ENCODE assay signal across 12 cellular contexts in the genomic region with DNA sequence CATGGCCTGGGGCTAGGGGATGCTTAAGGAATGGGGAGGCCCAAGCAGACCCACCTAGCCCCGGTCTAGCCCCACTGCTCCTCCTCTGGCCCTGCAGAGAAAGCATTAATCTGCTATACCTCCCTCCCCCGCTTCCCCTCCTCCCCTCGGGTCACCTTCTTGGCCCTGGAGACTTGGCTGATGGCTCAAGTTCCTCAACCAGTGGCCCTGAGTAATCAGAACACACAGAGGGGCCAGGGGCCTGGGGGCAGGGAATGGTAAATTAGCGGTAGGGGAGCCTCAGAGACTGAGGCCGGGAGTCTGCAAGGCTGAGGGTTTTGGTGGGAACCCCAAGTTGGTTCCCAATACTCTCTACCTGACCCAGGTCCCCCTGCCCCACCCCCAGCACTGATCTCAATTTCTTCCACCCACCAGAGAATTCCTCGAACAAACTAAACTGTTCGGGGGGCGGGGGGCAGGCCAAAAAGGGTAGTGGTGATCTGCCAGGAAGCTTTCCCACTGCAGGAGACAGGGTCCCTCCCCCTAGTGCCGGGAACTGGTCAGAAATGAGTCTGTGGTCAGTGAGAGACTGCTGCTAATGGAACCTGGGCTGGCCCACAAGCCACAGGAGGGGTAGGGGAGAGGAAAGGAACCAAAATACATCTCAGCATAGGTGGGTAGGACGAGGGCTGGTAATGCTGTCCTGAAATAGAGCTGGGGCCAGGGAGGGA. TPM values are rescaled to one million over a fixed set of nuclear protein-coding genes. Genes with fewer than 3 reads are reported as not detected.
A peak's percentile ranks its signal among the peaks of the same experiment; 100 is the strongest.
DNase-seq lines count a peak whose midpoint lies in the region; ATAC-seq and TF ChIP-seq lines count a peak whose summit lies in the region.
"Had no signal": no experiment of that assay in that cellular context is flagged by ENCODE, and none has a peak within 500 bp of the region (broad histone marks: within the 10 kb centered on the region; RNA-seq: fewer than 3 reads in every experiment).

No MANE protein-coding gene starts in this region.

- CTCF ChIA-PET in WTC11 (lab: Charles Lee): interaction anchor here (1.0 to 10.9 kb wide), 9 partner anchors 13 to 104 kb away, joined by 3 to 219 read pairs (median 11); partner anchors contain the start of genes AQP6, COX14, GPD1 and RACGAP1

- peak overlapping the region; percentile 49 for H3K4me3 Mint-ChIP-seq in glutamatergic neuron (ENCODE audit: unreplicated experiment)
- no peak overlapping the region for H3K4me3 Mint-ChIP-seq in neural crest cell
- no peak overlapping the region for H3K4me3 Mint-ChIP-seq in activated naive CD8-positive, alpha-beta T cell treated with anti-CD3 and anti-CD28 coated beads for 36 hours
- H3K4me3 Mint-ChIP-seq in WTC11: no peak overlapping the region

- ATAC-seq in WTC11: no peak

- H3K36me3 Mint-ChIP-seq in glutamatergic neuron (ENCODE audit: unreplicated experiment) (peaks cover 8% of the 10 kb centered on the region), neural crest cell (ENCODE audit: low read depth) (no peaks in the 10 kb centered on the region), WTC11 (no peaks in the 10 kb centered on the region)
- H3K36me3 Mint-ChIP-seq in activated naive CD8-positive, alpha-beta T cell treated with anti-CD3 and anti-CD28 coated beads for 36 hours: no peaks in the 10 kb centered on the region

- H3K27me3 Mint-ChIP-seq in glutamatergic neuron (ENCODE audit: unreplicated experiment) (peaks cover 29% of the 10 kb centered on the region), neural crest cell (ENCODE audit: low read depth) (no peaks in the 10 kb centered on the region), WTC11 (ENCODE audit: low read depth) (no peaks in the 10 kb centered on the region)
- no peaks in the 10 kb centered on the region for H3K27me3 Mint-ChIP-seq in activated naive CD8-positive, alpha-beta T cell treated with anti-CD3 and anti-CD28 coated beads for 36 hours

- H3K9me3 Mint-ChIP-seq in glutamatergic neuron (ENCODE audit: unreplicated experiment): peaks cover 8% of the 10 kb centered on the region
- no peaks in the 10 kb centered on the region for H3K9me3 Mint-ChIP-seq in neural crest cell
- H3K9me3 Mint-ChIP-seq in activated naive CD8-positive, alpha-beta T cell treated with anti-CD3 and anti-CD28 coated beads for 36 hours: no peaks in the 10 kb centered on the region
- H3K9me3 Mint-ChIP-seq in WTC11: no peaks in the 10 kb centered on the region

- POLR2A ChIA-PET in WTC11 (lab: Charles Lee): no interaction called here

- H3K4me1 Mint-ChIP-seq in glutamatergic neuron (ENCODE audit: low read depth, unreplicated experiment) (peaks cover 26% of the 10 kb centered on the region), neural crest cell (peaks cover 16% of the 10 kb centered on the region), WTC11 (peaks cover 20% of the 10 kb centered on the region)
- peaks cover 11% of the 10 kb centered on the region for H3K4me1 Mint-ChIP-seq in activated naive CD8-positive, alpha-beta T cell treated with anti-CD3 and anti-CD28 coated beads for 36 hours

- DNase-seq in UCSD-AML1 (lab: John Stamatoyannopoulos, UW; ENCODE audit: unreplicated experiment) (peak; percentile 26), glutamatergic neuron (no peak), neural crest cell (ENCODE audit: low read depth, low spot score) (no peak), SW480 (ENCODE audit: low spot score) (no peak), kidney tubule cell (ENCODE audit: low spot score) (no peak), WTC11 (ENCODE audit: low spot score) (no peak)
- no peak for DNase-seq in activated naive CD8-positive, alpha-beta T cell treated with anti-CD3 and anti-CD28 coated beads for 36 hours
- DNase-seq: ACHN, H7, NCI-H1694 treated with DMSO at 0.1 percent for 48 hours, Peyer's patch had no signal

- TF ChIP-seq CTCF in glutamatergic neuron (IDR thresholded peaks at IDR 0.05; ENCODE audit: partially characterized antibody, unreplicated experiment): no peak
- no peak for TF ChIP-seq CTCF in neural crest cell (conservative IDR thresholded peaks at IDR 0.05)
- no peak for TF ChIP-seq CTCF in WTC11 (IDR thresholded peaks at IDR 0.05)

- H3K27ac Mint-ChIP-seq in glutamatergic neuron (ENCODE audit: unreplicated experiment) (no peak overlapping the region), neural crest cell (ENCODE audit: unreplicated experiment) (peak overlapping the region; percentile 72), WTC11 (no peak overlapping the region)
- H3K27ac Mint-ChIP-seq in activated naive CD8-positive, alpha-beta T cell treated with anti-CD3 and anti-CD28 coated beads for 36 hours: no peak overlapping the region

TF ChIP-seq in WTC11, 78 proteins besides CTCF, POLR2A, EP300 and RAD21:
- TF ChIP-seq GABPB1 (CRISPR knock-in tag; IDR thresholded peaks at IDR 0.05): no peak
- TF ChIP-seq PRRX2 (CRISPR knock-in tag; IDR thresholded peaks at IDR 0.05): no peak
- TF ChIP-seq FOXJ3 (CRISPR knock-in tag; IDR thresholded peaks at IDR 0.05; ENCODE audit: borderline replicate concordance): no peak
- no peak for TF ChIP-seq ZNF416 (CRISPR knock-in tag; IDR thresholded peaks at IDR 0.05)
- no peak for TF ChIP-seq TEAD1 (CRISPR knock-in tag; IDR thresholded peaks at IDR 0.05)
- TF ChIP-seq E2F4 (CRISPR knock-in tag; IDR thresholded peaks at IDR 0.05; ENCODE audit: borderline replicate concordance, low read depth): no peak
- TF ChIP-seq, protein P1, sequence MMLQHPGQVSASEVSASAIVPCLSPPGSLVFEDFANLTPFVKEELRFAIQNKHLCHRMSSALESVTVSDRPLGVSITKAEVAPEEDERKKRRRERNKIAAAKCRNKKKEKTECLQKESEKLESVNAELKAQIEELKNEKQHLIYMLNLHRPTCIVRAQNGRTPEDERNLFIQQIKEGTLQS (CRISPR knock-in tag; conservative IDR thresholded peaks at IDR 0.05): no peak

RNA-seq across cellular contexts. Expression of gene SMARCD1, which starts 12.8 kb away (rescaled TPM):
- total RNA-seq in glutamatergic neuron (ENCODE audit: unreplicated experiment) (152 TPM), neural crest cell (187 TPM in 2 replicates), WTC11 (2021) (150 to 165 TPM (median 152 TPM) in 3 replicates)
- total RNA-seq in activated naive CD8-positive, alpha-beta T cell treated with anti-CD3 and anti-CD28 coated beads for 36 hours: 10 to 100 TPM; 65.8 to 74.8 TPM

RNA-seq across cellular contexts. Expression of gene ASIC1, which starts 15.0 kb away (rescaled TPM):
- 451 TPM for total RNA-seq in glutamatergic neuron (ENCODE audit: unreplicated experiment)
- 22.7 and 25.0 TPM in 2 replicates for total RNA-seq in neural crest cell
- 10 to 100 TPM; 10.8 TPM for total RNA-seq in activated naive CD8-positive, alpha-beta T cell treated with anti-CD3 and anti-CD28 coated beads for 36 hours
- 3.9 to 4.9 TPM (median 4.5 TPM) in 3 replicates for total RNA-seq in WTC11 (2021)

RNA-seq across cellular contexts. Expression of gene GPD1, which starts 31.5 kb away (rescaled TPM):
- total RNA-seq in glutamatergic neuron (ENCODE audit: unreplicated experiment): 0.81 TPM
- total RNA-seq in neural crest cell: 0.16 and 0.49 TPM in 2 replicates
- under 1 TPM; 0.39 to 0.86 TPM for total RNA-seq in activated naive CD8-positive, alpha-beta T cell treated with anti-CD3 and anti-CD28 coated beads for 36 hours
- 0.39 to 0.77 TPM (median 0.62 TPM) in 3 replicates for total RNA-seq in WTC11 (2021)
- total RNA-seq: H7, SJSA1 had no signal

RNA-seq across cellular contexts. Expression of gene COX14, which starts 39.7 kb away (rescaled TPM):
- total RNA-seq in glutamatergic neuron (ENCODE audit: unreplicated experiment) (23.3 TPM), neural crest cell (22.4 and 23.3 TPM in 2 replicates), WTC11 (2021) (34.0 to 41.4 TPM (median 40.4 TPM) in 3 replicates)
- 10 to 100 TPM; 48.3 to 49.2 TPM for total RNA-seq in activated naive CD8-positive, alpha-beta T cell treated with anti-CD3 and anti-CD28 coated beads for 36 hours

RNA-seq across cellular contexts. Expression of gene RACGAP1, which starts 47.1 kb away (rescaled TPM):
- 47.1 TPM for total RNA-seq in glutamatergic neuron (ENCODE audit: unreplicated experiment)
- 91.7 and 104 TPM in 2 replicates for total RNA-seq in neural crest cell
- 100 to 1,000 TPM; 111 to 119 TPM for total RNA-seq in activated naive CD8-positive, alpha-beta T cell treated with anti-CD3 and anti-CD28 coated beads for 36 hours
- total RNA-seq in WTC11 (2021): 76.6 to 87.7 TPM (median 77.3 TPM) in 3 replicates

Comparison
In these comparisons a context has a peak if more than half of its experiments do, and no peak if none do; other contexts are left out.
1. RNA of gene ASIC1, which starts 15.0 kb away (total RNA-seq): 451 TPM in glutamatergic neuron (single experiment); 22.7 to 25.0 TPM in neural crest cell, 10.8 TPM in activated naive CD8-positive, alpha-beta T cell treated with anti-CD3 and anti-CD28 coated beads for 36 hours and 3.9 to 4.9 TPM in WTC11; every median in the first group is over 10 times any median in the second.